Comparison of ENCODE assay signal across 18 cellular contexts in the genomic region with DNA sequence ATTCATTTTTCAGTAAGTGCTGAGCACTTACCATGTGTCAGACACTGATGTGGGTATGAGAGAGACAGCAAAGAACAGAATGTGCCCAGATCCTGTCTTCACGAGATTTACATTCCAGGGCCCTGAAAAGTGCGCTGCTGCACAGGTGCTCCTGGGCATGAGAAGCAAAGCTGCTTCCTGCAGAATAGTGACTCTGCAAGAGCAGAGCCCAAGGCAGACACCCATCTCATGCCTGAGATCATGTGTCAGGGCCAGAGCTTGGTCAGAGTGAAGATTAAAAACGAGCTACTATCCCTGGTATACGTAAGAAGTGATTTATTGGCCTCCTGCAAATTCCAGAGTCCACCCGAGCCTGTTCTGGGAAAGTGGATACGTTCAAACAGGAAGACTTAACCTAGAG.
A peak's percentile ranks its signal among the peaks of the same experiment; 100 is the strongest.
DNase-seq lines count a peak whose midpoint lies in the region; ATAC-seq and TF ChIP-seq lines count a peak whose summit lies in the region.
"Had no signal": no experiment of that assay in that cellular context is flagged by ENCODE, and none has a peak within 500 bp of the region (broad histone marks: within the 10 kb centered on the region; RNA-seq: fewer than 3 reads in every experiment).

No MANE protein-coding gene starts in this region.

- no peaks in the 10 kb centered on the region for H3K27me3 Mint-ChIP-seq in mesothelial cell of epicardium (ENCODE audit: low read depth)
- no peaks in the 10 kb centered on the region for H3K27me3 Mint-ChIP-seq in type B pancreatic cell

- H3K27ac ChIP-seq in foreskin keratinocyte = no peak overlapping the region

- H3K4me3 Mint-ChIP-seq in mesothelial cell of epicardium = no peak overlapping the region
- no peak overlapping the region for H3K4me3 Mint-ChIP-seq in type B pancreatic cell
- H3K4me3 Mint-ChIP-seq: CD14-positive monocyte; CD8-positive, alpha-beta T cell; HFFc6 had no signal

- H3K4me1 Mint-ChIP-seq in mesothelial cell of epicardium (peaks cover 33% of the 10 kb centered on the region), type B pancreatic cell (ENCODE audit: unreplicated experiment) (peaks cover 27% of the 10 kb centered on the region)
- H3K4me1 Mint-ChIP-seq: CD14-positive monocyte had no signal

- peak; percentile 66 for ATAC-seq in foreskin keratinocyte
- no peak for ATAC-seq in esophagus mucosa
- ATAC-seq: CD8-positive, alpha-beta T cell had no signal

- H3K27me3 ChIP-seq in foreskin keratinocyte = no peaks in the 10 kb centered on the region

- H3K27ac Mint-ChIP-seq in mesothelial cell of epicardium (peak overlapping the region; percentile 70), type B pancreatic cell (peak overlapping the region; percentile 44)
- H3K27ac Mint-ChIP-seq: CD14-positive monocyte; CD8-positive, alpha-beta T cell; HFFc6 had no signal

- H3K36me3 Mint-ChIP-seq in mesothelial cell of epicardium (no peaks in the 10 kb centered on the region), type B pancreatic cell (no peaks in the 10 kb centered on the region)
- H3K36me3 Mint-ChIP-seq: CD14-positive monocyte; CD8-positive, alpha-beta T cell had no signal

- H3K4me1 ChIP-seq in foreskin keratinocyte = no peaks in the 10 kb centered on the region

- H3K9me3 Mint-ChIP-seq in mesothelial cell of epicardium (peaks cover 4% of the 10 kb centered on the region), type B pancreatic cell (peaks cover 6% of the 10 kb centered on the region)

- TF ChIP-seq CTCF in foreskin keratinocyte (conservative IDR thresholded peaks at IDR 0.05) (no peak), mesothelial cell of epicardium (IDR thresholded peaks at IDR 0.05; ENCODE audit: unreplicated experiment) (no peak), type B pancreatic cell (conservative IDR thresholded peaks at IDR 0.05) (no peak)

- DNase-seq in NCI-H510A treated with DMSO at 0.1 percent for 48 hours (lab: John Stamatoyannopoulos, UW) = peak; percentile 25
- DNase-seq in foreskin keratinocyte = peak in 1 of 2 donors; percentile 84
- no peak for DNase-seq in mesothelial cell of epicardium (ENCODE audit: low spot score in 2 of 2, unreplicated experiment in 2 of 2)
- DNase-seq in type B pancreatic cell (ENCODE audit: extremely low spot score, unreplicated experiment) = no peak
- DNase-seq in H4 (ENCODE audit: low spot score) = no peak
- no peak for DNase-seq in activated CD8-positive, alpha-beta memory T cell treated with anti-CD3 and anti-CD28 coated beads, Interleukin-2, amount 50 U/mL, for 4 hours
- DNase-seq: CD8-positive, alpha-beta T cell; COR-L47; DMS153; DMS79 treated with DMSO at 0.1 percent for 48 hours; EL; GDM1; GOT3; HCEC 1CT; HFFc6; IMR-90 had no signal
